24 cellular contexts compared by ENCODE assay signal in genomic region chr5:7190727-7191126, GRCh38.
"Had no signal": no experiment of that assay in that cellular context is flagged by ENCODE, and none has a peak within 500 bp of the region (broad histone marks: within the 10 kb centered on the region; RNA-seq: fewer than 3 reads in every experiment).

No MANE protein-coding gene starts in this region.

- H3K4me3 Mint-ChIP-seq: activated B cell treated with CpG ODN at 0.5 μM for 24 hours; activated CD4-positive, alpha-beta T cell treated with anti-CD3 and anti-CD28 coated beads for 36 hours; activated naive CD8-positive, alpha-beta T cell; activated T-cell treated with anti-CD3 and anti-CD28 coated beads, Interleukin-2, amount 50 U/mL, for 24 hours; activated T-helper 17 cell treated with anti-CD3 and anti-CD28 coated beads, Interleukin-2, amount 50 U/mL, for 72 hours; central memory CD8-positive, alpha-beta T cell; endodermal cell; natural killer cell; stimulated activated naive B cell treated with anti-CD40 and anti-IgM and Interleukin-4, amounts not matched to agents 10 μg/mL and 1 μg/mL and 100 μg/mL, for 72 hours had no signal

- H3K27ac Mint-ChIP-seq: activated B cell treated with CpG ODN at 0.5 μM for 24 hours; activated CD4-positive, alpha-beta T cell treated with anti-CD3 and anti-CD28 coated beads for 36 hours; activated naive CD8-positive, alpha-beta T cell; activated T-cell treated with anti-CD3 and anti-CD28 coated beads, Interleukin-2, amount 50 U/mL, for 24 hours; activated T-helper 17 cell treated with anti-CD3 and anti-CD28 coated beads, Interleukin-2, amount 50 U/mL, for 72 hours; endodermal cell; natural killer cell; stimulated activated naive B cell treated with anti-CD40 and anti-IgM and Interleukin-4, amounts not matched to agents 10 μg/mL and 1 μg/mL and 100 μg/mL, for 72 hours had no signal

- H3K27ac ChIP-seq: colonic mucosa, dorsolateral prefrontal cortex, left ventricle myocardium inferior, prostate gland, thoracic aorta, upper lobe of right lung had no signal

- H3K27me3 Mint-ChIP-seq: activated B cell treated with CpG ODN at 0.5 μM for 24 hours; activated T-cell treated with anti-CD3 and anti-CD28 coated beads, Interleukin-2, amount 50 U/mL, for 24 hours; central memory CD8-positive, alpha-beta T cell; stimulated activated naive B cell treated with anti-CD40 and anti-IgM and Interleukin-4, amounts not matched to agents 10 μg/mL and 1 μg/mL and 100 μg/mL, for 72 hours had no signal

- ATAC-seq: activated CD4-positive, alpha-beta T cell treated with anti-CD3 and anti-CD28 coated beads for 36 hours; activated T-helper 17 cell treated with anti-CD3 and anti-CD28 coated beads, Interleukin-2, amount 50 U/mL, for 72 hours; natural killer cell; stimulated activated naive B cell treated with anti-CD40 and anti-IgM and Interleukin-4, amounts not matched to agents 10 μg/mL and 1 μg/mL and 100 μg/mL, for 72 hours; upper lobe of right lung had no signal

- H3K4me1 Mint-ChIP-seq: activated B cell treated with CpG ODN at 0.5 μM for 24 hours; activated CD4-positive, alpha-beta T cell treated with anti-CD3 and anti-CD28 coated beads for 36 hours; activated T-helper 17 cell treated with anti-CD3 and anti-CD28 coated beads, Interleukin-2, amount 50 U/mL, for 72 hours; central memory CD8-positive, alpha-beta T cell; natural killer cell; stimulated activated naive B cell treated with anti-CD40 and anti-IgM and Interleukin-4, amounts not matched to agents 10 μg/mL and 1 μg/mL and 100 μg/mL, for 72 hours had no signal

- DNase-seq: activated B cell treated with CpG ODN at 0.5 μM for 24 hours; activated CD4-positive, alpha-beta T cell treated with anti-CD3 and anti-CD28 coated beads for 36 hours; activated CD4-positive, alpha-beta T cell treated with anti-CD3 and anti-CD28 coated beads, Interleukin-2, amount 50 U/mL, for 4 hours; activated CD8-positive, alpha-beta memory T cell treated with anti-CD3 and anti-CD28 coated beads for 24 hours; activated CD8-positive, alpha-beta memory T cell treated with anti-CD3 and anti-CD28 coated beads, Interleukin-2, amount 50 U/mL, for 4 hours; activated naive CD4-positive, alpha-beta T cell; activated T-cell treated with anti-CD3 and anti-CD28 coated beads, Interleukin-2, amount 50 U/mL, for 24 hours; colonic mucosa; dorsolateral prefrontal cortex; endodermal cell; kidney glomerular epithelial cell; left ventricle myocardium inferior; midbrain; natural killer cell; stimulated activated CD4-positive, alpha-beta T cell treated with anti-CD3 and anti-CD28 coated beads, Interleukin-2, amount 100 ng/mL, for 48 hours; stimulated activated CD8-positive, alpha-beta memory T cell treated with anti-CD3 and anti-CD28 coated beads, Interleukin-4, amount 100 ng/mL, for 48 hours; stimulated activated naive B cell treated with anti-CD40 and anti-IgM and Interleukin-4, amounts not matched to agents 10 μg/mL and 1 μg/mL and 100 μg/mL, for 72 hours; T1000; upper lobe of right lung had no signal

- H3K9me3 Mint-ChIP-seq: central memory CD8-positive, alpha-beta T cell; stimulated activated naive B cell treated with anti-CD40 and anti-IgM and Interleukin-4, amounts not matched to agents 10 μg/mL and 1 μg/mL and 100 μg/mL, for 72 hours had no signal

- H3K36me3 Mint-ChIP-seq: activated naive CD8-positive, alpha-beta T cell; natural killer cell; stimulated activated naive B cell treated with anti-CD40 and anti-IgM and Interleukin-4, amounts not matched to agents 10 μg/mL and 1 μg/mL and 100 μg/mL, for 72 hours had no signal
